27 cellular contexts compared by ENCODE assay signal in the genomic region with DNA sequence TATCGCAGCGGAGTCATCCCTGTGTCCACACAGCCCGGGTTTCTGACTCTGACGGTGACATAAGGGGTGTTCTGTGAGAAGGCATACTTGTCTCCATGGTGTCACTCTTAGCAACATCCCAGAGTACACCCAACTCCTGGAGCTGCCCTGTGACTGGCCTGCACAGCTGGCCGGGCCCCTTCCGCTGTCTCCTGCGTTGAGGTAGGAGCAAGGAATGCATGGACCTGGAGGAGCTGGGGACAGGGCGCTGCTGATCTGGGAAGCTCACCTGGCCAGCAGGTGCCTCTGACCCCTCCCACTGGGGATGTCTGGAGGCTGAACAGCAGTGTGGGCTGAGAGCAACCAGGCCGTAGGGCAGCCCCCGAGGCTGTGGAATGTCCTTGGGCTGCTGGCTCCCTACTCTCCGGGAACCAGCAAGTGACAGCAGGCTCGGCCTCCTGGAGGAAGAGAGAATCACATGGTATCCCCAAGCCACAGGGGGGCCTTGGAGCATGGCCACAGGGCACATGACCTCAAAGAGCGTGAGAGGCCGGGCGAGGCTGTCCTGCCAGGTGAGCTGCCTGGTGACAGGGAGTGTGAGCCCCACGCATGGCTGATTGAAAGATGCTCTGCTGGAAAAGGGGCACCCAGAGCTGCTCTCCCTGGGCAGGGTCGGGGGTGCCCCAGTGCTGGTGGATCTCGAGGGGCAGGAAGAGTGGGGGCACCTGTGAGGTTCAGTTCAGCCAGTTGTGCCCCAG.
"Had no signal": no experiment of that assay in that cellular context is flagged by ENCODE, and none has a peak within 500 bp of the region (broad histone marks: within the 10 kb centered on the region; RNA-seq: fewer than 3 reads in every experiment).

No MANE protein-coding gene starts in this region.

- H3K4me1 Mint-ChIP-seq: activated CD4-positive, alpha-beta T cell treated with anti-CD3 and anti-CD28 coated beads, Interleukin-2, amount 10 ng/mL, durations not matched to agents 7 days and 5 days; activated naive CD4-positive, alpha-beta T cell treated with anti-CD3 and anti-CD28 coated beads, Interleukin-2, amount 10 ng/mL, durations not matched to agents 7 days and 5 days; activated naive CD8-positive, alpha-beta T cell treated with anti-CD3 and anti-CD28 coated beads, Interleukin-2, amount 10 ng/mL, durations not matched to agents 7 days and 5 days; brain; memory B cell; natural killer cell; stimulated activated effector memory CD8-positive, alpha-beta T cell treated with anti-CD3 and anti-CD28 coated beads, Interleukin-12 subunit alpha, Interleukin-12 subunit beta, amount 100 ng/mL, for 72 hours; stimulated activated naive CD8-positive, alpha-beta T cell treated with anti-CD3 and anti-CD28 coated beads, Interleukin-15, amount 100 ng/mL, for 72 hours; T-helper 17 cell had no signal

- H3K36me3 Mint-ChIP-seq: activated naive CD4-positive, alpha-beta T cell treated with anti-CD3 and anti-CD28 coated beads, Interleukin-2, amount 10 ng/mL, durations not matched to agents 7 days and 5 days; activated naive CD8-positive, alpha-beta T cell treated with anti-CD3 and anti-CD28 coated beads, Interleukin-2, amount 10 ng/mL, durations not matched to agents 7 days and 5 days; brain; memory B cell; natural killer cell; stimulated activated effector memory CD8-positive, alpha-beta T cell treated with anti-CD3 and anti-CD28 coated beads, Interleukin-12 subunit alpha, Interleukin-12 subunit beta, amount 100 ng/mL, for 72 hours had no signal

- H3K4me1 ChIP-seq: ascending aorta, colonic mucosa, right lobe of liver, thyroid gland had no signal

- H3K27me3 Mint-ChIP-seq: activated CD4-positive, alpha-beta T cell treated with anti-CD3 and anti-CD28 coated beads, Interleukin-2, amount 10 ng/mL, durations not matched to agents 7 days and 5 days had no signal

- ATAC-seq: activated CD8-positive, alpha-beta T cell treated with anti-CD3 and anti-CD28 coated beads for 36 hours; left cardiac atrium; left ventricle myocardium superior; stimulated activated naive CD8-positive, alpha-beta T cell treated with anti-CD3 and anti-CD28 coated beads, Interleukin-15, amount 100 ng/mL, for 72 hours; T-helper 17 cell had no signal

- H3K27ac Mint-ChIP-seq: activated CD4-positive, alpha-beta T cell treated with anti-CD3 and anti-CD28 coated beads, Interleukin-2, amount 10 ng/mL, durations not matched to agents 7 days and 5 days; activated CD8-positive, alpha-beta T cell treated with anti-CD3 and anti-CD28 coated beads for 36 hours; activated naive CD4-positive, alpha-beta T cell treated with anti-CD3 and anti-CD28 coated beads, Interleukin-2, amount 10 ng/mL, durations not matched to agents 7 days and 5 days; activated naive CD8-positive, alpha-beta T cell treated with anti-CD3 and anti-CD28 coated beads, Interleukin-2, amount 10 ng/mL, durations not matched to agents 7 days and 5 days; brain; memory B cell; natural killer cell; stimulated activated effector memory CD8-positive, alpha-beta T cell treated with anti-CD3 and anti-CD28 coated beads, Interleukin-12 subunit alpha, Interleukin-12 subunit beta, amount 100 ng/mL, for 72 hours; stimulated activated naive CD8-positive, alpha-beta T cell treated with anti-CD3 and anti-CD28 coated beads, Interleukin-15, amount 100 ng/mL, for 72 hours; T-helper 17 cell had no signal

- H3K4me3 Mint-ChIP-seq: activated CD4-positive, alpha-beta T cell treated with anti-CD3 and anti-CD28 coated beads, Interleukin-2, amount 10 ng/mL, durations not matched to agents 7 days and 5 days; activated CD8-positive, alpha-beta T cell treated with anti-CD3 and anti-CD28 coated beads for 36 hours; activated naive CD4-positive, alpha-beta T cell treated with anti-CD3 and anti-CD28 coated beads, Interleukin-2, amount 10 ng/mL, durations not matched to agents 7 days and 5 days; activated naive CD8-positive, alpha-beta T cell treated with anti-CD3 and anti-CD28 coated beads, Interleukin-2, amount 10 ng/mL, durations not matched to agents 7 days and 5 days; brain; memory B cell; natural killer cell; stimulated activated effector memory CD8-positive, alpha-beta T cell treated with anti-CD3 and anti-CD28 coated beads, Interleukin-12 subunit alpha, Interleukin-12 subunit beta, amount 100 ng/mL, for 72 hours; stimulated activated naive CD8-positive, alpha-beta T cell treated with anti-CD3 and anti-CD28 coated beads, Interleukin-15, amount 100 ng/mL, for 72 hours; T-helper 17 cell had no signal

- H3K4me3 ChIP-seq: ascending aorta, cardiac muscle cell, colonic mucosa, right lobe of liver, thyroid gland had no signal

- H3K9me3 Mint-ChIP-seq: activated CD4-positive, alpha-beta T cell treated with anti-CD3 and anti-CD28 coated beads, Interleukin-2, amount 10 ng/mL, durations not matched to agents 7 days and 5 days; activated CD8-positive, alpha-beta T cell treated with anti-CD3 and anti-CD28 coated beads for 36 hours; natural killer cell; stimulated activated effector memory CD8-positive, alpha-beta T cell treated with anti-CD3 and anti-CD28 coated beads, Interleukin-12 subunit alpha, Interleukin-12 subunit beta, amount 100 ng/mL, for 72 hours had no signal

- H3K9me3 ChIP-seq: ascending aorta, colonic mucosa, right lobe of liver, thyroid gland had no signal

- DNase-seq: activated CD4-positive, alpha-beta T cell treated with anti-CD3 and anti-CD28 coated beads, Interleukin-2, amount 10 ng/mL, durations not matched to agents 7 days and 5 days; activated CD4-positive, CD25-positive, alpha-beta regulatory T cell treated with anti-CD3 and anti-CD28 coated beads, Interleukin-2, amount 50 U/mL, for 72 hours; activated CD8-positive, alpha-beta T cell treated with anti-CD3 and anti-CD28 coated beads for 36 hours; activated naive CD4-positive, alpha-beta T cell treated with anti-CD3 and anti-CD28 coated beads, Interleukin-2, amount 10 ng/mL, durations not matched to agents 7 days and 5 days; activated naive CD8-positive, alpha-beta T cell treated with anti-CD3 and anti-CD28 coated beads, Interleukin-2, amount 10 ng/mL, durations not matched to agents 7 days and 5 days; activated T-cell treated with anti-CD3 and anti-CD28 coated beads, Interleukin-2, amount 50 U/mL, for 48 hours; cerebellar nuclear complex; colonic mucosa; effector CD8-positive, alpha-beta T cell; left cardiac atrium; left ventricle myocardium superior; natural killer cell; right lobe of liver; stimulated activated CD4-positive, alpha-beta T cell treated with anti-CD3 and anti-CD28 coated beads, Interleukin-12 subunit alpha, Interleukin-12 subunit beta, amount 100 ng/mL, for 4 hours; stimulated activated CD4-positive, alpha-beta T cell treated with anti-CD3 and anti-CD28 coated beads, Interleukin-4, amount 100 ng/mL, for 24 hours; substantia nigra; T-helper 17 cell; T1000; thyroid gland; WERI-Rb-1 had no signal

- H3K27me3 ChIP-seq: ascending aorta, cardiac muscle cell, colonic mucosa, thyroid gland had no signal

- H3K27ac ChIP-seq: ascending aorta, colonic mucosa, epithelial cell of prostate, right lobe of liver, thyroid gland, WERI-Rb-1 had no signal

- H3K36me3 ChIP-seq: ascending aorta, cardiac muscle cell, colonic mucosa, right lobe of liver, thyroid gland, WERI-Rb-1 had no signal
